In the genomic region with DNA sequence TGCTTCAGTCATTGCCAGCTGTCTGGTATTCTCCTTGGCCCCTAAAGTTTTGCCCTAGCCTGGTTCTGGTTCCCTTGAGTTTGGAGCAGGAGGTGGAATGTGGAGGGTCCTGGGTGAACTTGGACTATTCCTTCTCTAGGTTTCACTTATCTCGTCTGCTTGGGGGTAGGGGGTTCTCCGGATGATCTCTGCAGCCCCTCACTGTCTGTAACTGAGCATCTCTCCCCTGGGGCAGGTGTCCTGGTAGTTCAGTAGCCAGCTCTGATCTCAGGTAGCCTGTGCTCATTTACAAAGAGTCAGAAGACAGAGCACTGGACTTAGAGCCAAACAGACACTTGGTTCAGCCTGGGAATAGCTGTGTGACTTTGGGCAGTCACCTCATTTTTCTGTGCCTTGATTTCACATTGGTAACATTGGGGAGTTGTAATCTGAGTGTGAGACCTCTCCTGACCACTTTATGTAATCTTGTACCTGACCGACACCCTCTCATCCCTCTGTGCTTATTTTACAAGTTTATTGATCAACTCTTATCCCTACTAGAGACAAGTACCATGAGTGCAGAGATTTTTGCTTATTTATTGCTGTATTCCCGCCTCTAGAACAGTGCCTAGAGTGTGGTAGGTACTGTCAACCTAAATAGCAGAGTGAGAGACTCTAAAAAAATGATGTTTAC, we compare ENCODE assay signal across 8 cellular contexts. TPM values are rescaled to one million over a fixed set of nuclear protein-coding genes. Genes with fewer than 3 reads are reported as not detected.
DNase-seq lines count a peak whose midpoint lies in the region; ATAC-seq, FAIRE-seq and TF ChIP-seq lines count a peak whose summit lies in the region.

No MANE protein-coding gene starts in this region.

- H3K36me3 ChIP-seq in kidney (ENCODE audit: control insufficient read depth in 1 of 2, insufficient read depth in 2 of 2, low read length in 2 of 2) (no peaks in the 10 kb centered on the region), thoracic aorta (no peaks in the 10 kb centered on the region)

- no peaks in the 10 kb centered on the region for H3K27me3 Mint-ChIP-seq in activated CD4-positive, alpha-beta T cell treated with anti-CD3 and anti-CD28 coated beads for 36 hours
- no peaks in the 10 kb centered on the region for H3K27me3 Mint-ChIP-seq in activated T-helper 17 cell treated with anti-CD3 and anti-CD28 coated beads, Interleukin-2, amount 50 U/mL, for 72 hours

- no peaks in the 10 kb centered on the region for H3K9me3 Mint-ChIP-seq in activated CD4-positive, alpha-beta T cell treated with anti-CD3 and anti-CD28 coated beads for 36 hours (ENCODE audit: low read depth)
- no peaks in the 10 kb centered on the region for H3K9me3 Mint-ChIP-seq in activated T-helper 17 cell treated with anti-CD3 and anti-CD28 coated beads, Interleukin-2, amount 50 U/mL, for 72 hours

- POLR2A ChIA-PET in activated CD4-positive, alpha-beta T cell treated with anti-CD3 and anti-CD28 coated beads for 36 hours (lab: Charles Lee), result interaction anchor here (0.5 to 2.8 kb wide), 10 partner anchors 20 to 814 kb away, joined by 3 to 64 read pairs (median 4); a partner anchor contains a TSS

- no peak for ATAC-seq in activated CD4-positive, alpha-beta T cell treated with anti-CD3 and anti-CD28 coated beads for 36 hours
- ATAC-seq in activated T-helper 17 cell treated with anti-CD3 and anti-CD28 coated beads, Interleukin-2, amount 50 U/mL, for 72 hours (replicated peaks), result no peak
- ATAC-seq in thoracic aorta (ENCODE audit: insufficient number of reproducible peaks, low FRiP score, low read depth) (no peak), GM18907 (IDR thresholded peaks at IDR 0.05; ENCODE audit: unreplicated experiment) (no peak), GM18520 (IDR thresholded peaks at IDR 0.05; ENCODE audit: unreplicated experiment) (no peak)

- H3K4me1 Mint-ChIP-seq in activated CD4-positive, alpha-beta T cell treated with anti-CD3 and anti-CD28 coated beads for 36 hours, result peaks cover 38% of the 10 kb centered on the region
- H3K4me1 Mint-ChIP-seq in activated T-helper 17 cell treated with anti-CD3 and anti-CD28 coated beads, Interleukin-2, amount 50 U/mL, for 72 hours, result peaks cover 18% of the 10 kb centered on the region

- peaks cover 8% of the 10 kb centered on the region for H3K36me3 Mint-ChIP-seq in activated CD4-positive, alpha-beta T cell treated with anti-CD3 and anti-CD28 coated beads for 36 hours (ENCODE audit: low read depth)
- H3K36me3 Mint-ChIP-seq in activated T-helper 17 cell treated with anti-CD3 and anti-CD28 coated beads, Interleukin-2, amount 50 U/mL, for 72 hours (ENCODE audit: low read depth), result peaks cover 20% of the 10 kb centered on the region

- H3K4me3 Mint-ChIP-seq in activated CD4-positive, alpha-beta T cell treated with anti-CD3 and anti-CD28 coated beads for 36 hours, result peak overlapping the region; percentile 91
- H3K4me3 Mint-ChIP-seq in activated T-helper 17 cell treated with anti-CD3 and anti-CD28 coated beads, Interleukin-2, amount 50 U/mL, for 72 hours, result peak overlapping the region; percentile 81

- H3K9me3 ChIP-seq in kidney (ENCODE audit: control insufficient read depth in 1 of 2, low read length in 2 of 2), result no peaks in the 10 kb centered on the region
- no peaks in the 10 kb centered on the region for H3K9me3 ChIP-seq in thoracic aorta

- H3K9ac ChIP-seq in kidney (ENCODE audit: low read length in 2 of 2), result peak overlapping the region; percentile 81 to 89

- H3K4me1 ChIP-seq in kidney (ENCODE audit: control insufficient read depth in 1 of 2, insufficient read depth in 1 of 2, low read depth in 1 of 2, low read length in 2 of 2) (peaks cover 7 to 17% of the 10 kb centered on the region in 2 donors), thoracic aorta (ENCODE audit: control insufficient read depth in 1 of 2, low read depth in 2 of 2) (peaks cover 0 to 11% of the 10 kb centered on the region in 2 donors)

- CTCF ChIA-PET in activated CD4-positive, alpha-beta T cell treated with anti-CD3 and anti-CD28 coated beads for 36 hours (lab: Charles Lee), result interaction anchor here (0.9 to 7.7 kb wide), 10 partner anchors 14 to 639 kb away, joined by 3 to 63 read pairs (median 4); a partner anchor contains a TSS

- TF ChIP-seq CTCF in kidney (IDR thresholded peaks at IDR 0.05; ENCODE audit: borderline replicate concordance, extremely low read depth, insufficient read depth), result no peak
- no peak for TF ChIP-seq CTCF in thoracic aorta (IDR thresholded peaks at IDR 0.05)

- H3K4me3 ChIP-seq in kidney (ENCODE audit: low read length in 2 of 2) (peak overlapping the region; percentile 82 to 91), thoracic aorta (peak overlapping the region; percentile 81)

- H3K27me3 ChIP-seq in thoracic aorta (replicated peaks; ENCODE audit: insufficient read depth), result no peaks in the 10 kb centered on the region

- peak overlapping the region; percentile 96 for H3K27ac Mint-ChIP-seq in activated CD4-positive, alpha-beta T cell treated with anti-CD3 and anti-CD28 coated beads for 36 hours
- H3K27ac Mint-ChIP-seq in activated T-helper 17 cell treated with anti-CD3 and anti-CD28 coated beads, Interleukin-2, amount 50 U/mL, for 72 hours, result peak overlapping the region; percentile 83

- intact Hi-C loops in activated CD4-positive, alpha-beta T cell treated with anti-CD3 and anti-CD28 coated beads for 36 hours (cut with DNase I, micrococcal nuclease), result loop anchor here (2.0 to 5.0 kb wide), 4 partner anchors 54 to 112 kb away; a partner anchor contains a TSS
- intact Hi-C loops in kidney (cut with DNase I), result no loop called here

- H3K27ac ChIP-seq in kidney (ENCODE audit: low read depth in 2 of 2, low read length in 2 of 2), result peak overlapping the region; percentile 62 to 93
- H3K27ac ChIP-seq in thoracic aorta, result no peak overlapping the region

- DNase-seq in activated CD4-positive, alpha-beta T cell treated with anti-CD3 and anti-CD28 coated beads for 36 hours, result no peak
- no peak for DNase-seq in activated CD4-positive, alpha-beta T cell treated with anti-CD3 and anti-CD28 coated beads, Interleukin-2, amount 50 U/mL, for 4 hours
- DNase-seq in kidney (peak; percentile 0), thoracic aorta (ENCODE audit: low spot score) (no peak), pons (ENCODE audit: low spot score) (no peak)

- no peak for FAIRE-seq in kidney (lab: Jason Lieb, UNC)

RNA-seq across cellular contexts. Expression of a gene that starts 0.8 kb away (rescaled TPM):
- total RNA-seq in activated CD4-positive, alpha-beta T cell treated with anti-CD3 and anti-CD28 coated beads for 36 hours, result 10 to 100 TPM; 14.7 to 15.2 TPM
- total RNA-seq in activated T-helper 17 cell treated with anti-CD3 and anti-CD28 coated beads, Interleukin-2, amount 50 U/mL, for 72 hours, result 10 to 100 TPM; 21.6 to 22.3 TPM
- total RNA-seq in kidney (12.2 TPM), thoracic aorta (1 to 10 TPM; 1.6 to 5.3 TPM)
- 5.0 TPM for polyA plus RNA-seq in kidney (ENCODE audit: insufficient read depth, low read depth, low replicate concordance)

RNA-seq across cellular contexts. Expression of a gene that starts 31.6 kb away (rescaled TPM):
- 100 to 1,000 TPM; 101 to 105 TPM for total RNA-seq in activated CD4-positive, alpha-beta T cell treated with anti-CD3 and anti-CD28 coated beads for 36 hours
- total RNA-seq in activated T-helper 17 cell treated with anti-CD3 and anti-CD28 coated beads, Interleukin-2, amount 50 U/mL, for 72 hours, result 100 to 1,000 TPM; 126 to 162 TPM
- 71.4 TPM for total RNA-seq in kidney
- 49.2 TPM for polyA plus RNA-seq in kidney (ENCODE audit: insufficient read depth, low read depth, low replicate concordance)
- total RNA-seq in thoracic aorta, result 10 to 100 TPM; 48.3 to 65.3 TPM

Comparison
In these comparisons a context has a peak if more than half of its experiments do, and no peak if none do; other contexts are left out.
1. H3K27ac ChIP-seq: peak in kidney (2 of 2); none in thoracic aorta (0 of 2).